Comparison of ENCODE assay signal across 18 cellular contexts in genomic region chr5:73858786-73859185, GRCh38.
DNase-seq lines count a peak whose midpoint lies in the region; ATAC-seq, FAIRE-seq and TF ChIP-seq lines count a peak whose summit lies in the region.
"Had no signal": no experiment of that assay in that cellular context is flagged by ENCODE, and none has a peak within 500 bp of the region (broad histone marks: within the 10 kb centered on the region; RNA-seq: fewer than 3 reads in every experiment).

No MANE protein-coding gene starts in this region.

- H3K4me1 Mint-ChIP-seq in activated CD4-positive, alpha-beta T cell treated with anti-CD3 and anti-CD28 coated beads for 36 hours: no peaks in the 10 kb centered on the region
- no peaks in the 10 kb centered on the region for H3K4me1 Mint-ChIP-seq in activated T-helper 2 cell treated with anti-CD3 and anti-CD28 coated beads, Interferon-gamma antibody, Interleukin-2, Interleukin-4, amounts not matched to agents 10 μg/mL and 5 μg/mL and 100 μg/mL, durations not matched to agents 14 hours and 24 hours and 36 hours (ENCODE audit: low read depth)
- H3K4me1 Mint-ChIP-seq: CD4-positive, CD25-positive, alpha-beta regulatory T cell; H9 had no signal

- ATAC-seq in HepG2 (no peak), right cardiac atrium (no peak)
- ATAC-seq in activated CD4-positive, alpha-beta T cell treated with anti-CD3 and anti-CD28 coated beads for 36 hours: no peak

- no peaks in the 10 kb centered on the region for H3K9me3 Mint-ChIP-seq in activated CD4-positive, alpha-beta T cell treated with anti-CD3 and anti-CD28 coated beads for 36 hours (ENCODE audit: low read depth)
- no peaks in the 10 kb centered on the region for H3K9me3 Mint-ChIP-seq in activated T-helper 2 cell treated with anti-CD3 and anti-CD28 coated beads, Interferon-gamma antibody, Interleukin-2, Interleukin-4, amounts not matched to agents 10 μg/mL and 5 μg/mL and 100 μg/mL, durations not matched to agents 14 hours and 24 hours and 36 hours
- H3K9me3 Mint-ChIP-seq: H9 had no signal

- CTCF ChIA-PET in HepG2 (lab: Yijun Ruan, JAX; ENCODE audit: low intra/inter-chr PET ratio, low total read pairs): no interaction called here
- CTCF ChIA-PET in activated CD4-positive, alpha-beta T cell treated with anti-CD3 and anti-CD28 coated beads for 36 hours (lab: Charles Lee): interaction anchor here (0.8 kb wide), 1 partner anchor 33 kb away, joined by 4 read pairs; no protein-coding TSS in a partner anchor

- FAIRE-seq in HepG2 (lab: Jason Lieb, UNC): no peak
- FAIRE-seq: A204.1 had no signal

- TF ChIP-seq RAD21 in HepG2 (CRISPR knock-in tag; IDR thresholded peaks at IDR 0.05): no peak

- H3K27ac ChIP-seq in HepG2 (ENCODE audit: extremely low read length, insufficient read depth, low read length) (peak overlapping the region; percentile 67), right cardiac atrium (ENCODE audit: low read length) (no peak overlapping the region)

- H3K36me3 ChIP-seq in HepG2 (replicated peaks in 1 of 2; ENCODE audit: control insufficient read depth in 1 of 2, insufficient read depth in 2 of 2, low read length in 2 of 2): peaks cover 20 to 50% of the 10 kb centered on the region in 2 experiments

- H3K4me3 ChIP-seq in AG10803 (ENCODE audit: low read length): no peak overlapping the region
- H3K4me3 ChIP-seq in HepG2 (replicated peaks in 1 of 3; ENCODE audit: insufficient read depth in 1 of 3, low read depth in 2 of 3, low read length in 3 of 3): no peak overlapping the region
- H3K4me3 ChIP-seq in right cardiac atrium (ENCODE audit: low read length): no peak overlapping the region

- H3K4me1 ChIP-seq in HepG2 (ENCODE audit: insufficient read depth, low read length): peaks cover 70% of the 10 kb centered on the region
- H3K4me1 ChIP-seq in right cardiac atrium (ENCODE audit: control insufficient read depth, insufficient read depth, low read length): peaks cover 10% of the 10 kb centered on the region

- BruUV-seq in HepG2 (replicated peaks; lab: Mats Ljungman, UMichigan): no TSS peak

- H3K4me2 ChIP-seq in HepG2 (ENCODE audit: low read depth, low read length): no peak overlapping the region

- no peak overlapping the region for H3K4me3 Mint-ChIP-seq in activated CD4-positive, alpha-beta T cell treated with anti-CD3 and anti-CD28 coated beads for 36 hours
- H3K4me3 Mint-ChIP-seq in activated T-helper 2 cell treated with anti-CD3 and anti-CD28 coated beads, Interferon-gamma antibody, Interleukin-2, Interleukin-4, amounts not matched to agents 10 μg/mL and 5 μg/mL and 100 μg/mL, durations not matched to agents 14 hours and 24 hours and 36 hours (ENCODE audit: low read depth): no peak overlapping the region
- H3K4me3 Mint-ChIP-seq: CD4-positive, CD25-positive, alpha-beta regulatory T cell; H9 had no signal

- H3K27ac Mint-ChIP-seq in activated CD4-positive, alpha-beta T cell treated with anti-CD3 and anti-CD28 coated beads for 36 hours: no peak overlapping the region
- H3K27ac Mint-ChIP-seq in activated T-helper 2 cell treated with anti-CD3 and anti-CD28 coated beads, Interferon-gamma antibody, Interleukin-2, Interleukin-4, amounts not matched to agents 10 μg/mL and 5 μg/mL and 100 μg/mL, durations not matched to agents 14 hours and 24 hours and 36 hours: no peak overlapping the region
- H3K27ac Mint-ChIP-seq: CD4-positive, CD25-positive, alpha-beta regulatory T cell had no signal

- H3K27me3 ChIP-seq in HepG2 (ENCODE audit: control insufficient read depth in 1 of 2, insufficient read depth in 2 of 2, low read length in 2 of 2): no peaks in the 10 kb centered on the region
- H3K27me3 ChIP-seq in right cardiac atrium (ENCODE audit: control insufficient read depth, insufficient read depth): no peaks in the 10 kb centered on the region

- no peak overlapping the region for H2AFZ ChIP-seq in HepG2 (ENCODE audit: low read length)

- no peak for TF ChIP-seq POLR2A in HepG2 (IDR thresholded peaks at IDR 0.05; ENCODE audit: insufficient read depth in 1 of 2, low read depth in 2 of 2, low read length in 2 of 2)

- WGBS in HepG2 (ENCODE audit: low lambda C conversion rate): 91% methylated on average over 3 of the region's 3 CpGs
- 88% methylated on average over 3 of the region's 3 CpGs for WGBS in right cardiac atrium

- no peaks in the 10 kb centered on the region for H3K79me2 ChIP-seq in HepG2 (ENCODE audit: insufficient read depth, low read length)

- no peak for TF ChIP-seq CTCF in AG10803 (conservative IDR thresholded peaks at IDR 0.05; ENCODE audit: low read length)
- TF ChIP-seq CTCF in HepG2 (CRISPR knock-in tag; IDR thresholded peaks at IDR 0.05): no peak

- no peaks in the 10 kb centered on the region for H3K36me3 Mint-ChIP-seq in activated CD4-positive, alpha-beta T cell treated with anti-CD3 and anti-CD28 coated beads for 36 hours (ENCODE audit: low read depth)
- no peaks in the 10 kb centered on the region for H3K36me3 Mint-ChIP-seq in activated T-helper 2 cell treated with anti-CD3 and anti-CD28 coated beads, Interferon-gamma antibody, Interleukin-2, Interleukin-4, amounts not matched to agents 10 μg/mL and 5 μg/mL and 100 μg/mL, durations not matched to agents 14 hours and 24 hours and 36 hours (ENCODE audit: low read depth)
- H3K36me3 Mint-ChIP-seq: CD4-positive, CD25-positive, alpha-beta regulatory T cell had no signal

- in situ Hi-C loops in HepG2 (cut with HindIII; ENCODE audit: extremely low pct_ligation_motif_present, low pct_unique_long_range_greater_than_20kb): no loop called here

- 0 out of 2 replicates have a peak overlapping the region, but pooled peaks have one; percentile 12 for H3K9ac ChIP-seq in HepG2 (ENCODE audit: insufficient read depth, low read depth, low read length)

- no peaks in the 10 kb centered on the region for H3K9me3 ChIP-seq in HepG2 (ENCODE audit: low read length)
- no peaks in the 10 kb centered on the region for H3K9me3 ChIP-seq in right cardiac atrium (ENCODE audit: control insufficient read depth, low read length)

- H3K27me3 Mint-ChIP-seq in activated CD4-positive, alpha-beta T cell treated with anti-CD3 and anti-CD28 coated beads for 36 hours: peaks cover 27% of the 10 kb centered on the region
- H3K27me3 Mint-ChIP-seq in activated T-helper 2 cell treated with anti-CD3 and anti-CD28 coated beads, Interferon-gamma antibody, Interleukin-2, Interleukin-4, amounts not matched to agents 10 μg/mL and 5 μg/mL and 100 μg/mL, durations not matched to agents 14 hours and 24 hours and 36 hours (ENCODE audit: low read depth): peaks cover 26% of the 10 kb centered on the region

- DNase-seq in AG10803 (ENCODE audit: low read depth): peak; percentile 21
- peak; percentile 6 for DNase-seq in EL
- DNase-seq in amniotic epithelial cell (ENCODE audit: low read depth): peak; percentile 65
- no peak for DNase-seq in HepG2 (ENCODE audit: low spot score)
- no peak for DNase-seq in activated CD4-positive, alpha-beta T cell treated with anti-CD3 and anti-CD28 coated beads for 36 hours
- DNase-seq in activated T-helper 2 cell treated with anti-CD3 and anti-CD28 coated beads, Interferon-gamma antibody, Interleukin-2, Interleukin-4, amounts not matched to agents 10 μg/mL and 5 μg/mL and 100 μg/mL, durations not matched to agents 14 hours and 24 hours and 36 hours (ENCODE audit: low spot score): no peak
- DNase-seq in islet precursor cell: no peak
- no peak for DNase-seq in right cardiac atrium
- DNase-seq: CD4-positive, CD25-positive, alpha-beta regulatory T cell; H9; NCI-H1417 treated with DMSO at 0.1 percent for 48 hours; NCI-H2029; NCI-H2171 treated with DMSO at 0.1 percent for 48 hours; NCI-H748 treated with DMSO at 0.1 percent for 48 hours; OCI-M1; RPMI8226; SIG-M5 had no signal

- TF ChIP-seq EP300 in HepG2 (IDR thresholded peaks at IDR 0.05; ENCODE audit: low read depth in 2 of 2, low read length in 2 of 2): no peak
- TF ChIP-seq EP300 in HepG2 (CRISPR knock-in tag; IDR thresholded peaks at IDR 0.05; ENCODE audit: borderline replicate concordance): no peak

- no peaks in the 10 kb centered on the region for H4K20me1 ChIP-seq in HepG2 (ENCODE audit: insufficient read depth, low read length)

- intact Hi-C loops in HepG2 (cut with micrococcal nuclease; ENCODE audit: unreplicated experiment): loop anchor here (2.0 to 5.0 kb wide), 2 partner anchors 14 to 36 kb away; no protein-coding TSS in a partner anchor
- intact Hi-C loops in activated CD4-positive, alpha-beta T cell treated with anti-CD3 and anti-CD28 coated beads for 36 hours (cut with DNase I, micrococcal nuclease): no loop called here
- intact Hi-C loops in activated T-helper 2 cell treated with anti-CD3 and anti-CD28 coated beads, Interferon-gamma antibody, Interleukin-2, Interleukin-4, amounts not matched to agents 10 μg/mL and 5 μg/mL and 100 μg/mL, durations not matched to agents 14 hours and 24 hours and 36 hours (cut with micrococcal nuclease): no loop called here
- intact Hi-C loops in right cardiac atrium (cut with DNase I): no loop called here

- POLR2A ChIA-PET in HepG2 (lab: Yijun Ruan, JAX): no interaction called here
- POLR2A ChIA-PET in activated CD4-positive, alpha-beta T cell treated with anti-CD3 and anti-CD28 coated beads for 36 hours (lab: Charles Lee): no interaction called here

TF ChIP-seq in HepG2, 621 proteins besides CTCF, POLR2A, EP300 and RAD21:
- TF ChIP-seq ZNF468 (CRISPR knock-in tag; IDR thresholded peaks at IDR 0.05) (0 out of 2 replicates have a peak, but pooled peaks have one; percentile 32), ZKSCAN5 (CRISPR knock-in tag; IDR thresholded peaks at IDR 0.05) (no peak)

Comparison
In these comparisons a context has a peak if more than half of its experiments do, and no peak if none do; other contexts are left out.
1. DNase-seq: peak in AG10803 (single experiment), EL (single experiment) and amniotic epithelial cell (single experiment); none in HepG2 (single experiment), activated CD4-positive, alpha-beta T cell treated with anti-CD3 and anti-CD28 coated beads for 36 hours (single experiment), activated T-helper 2 cell treated with anti-CD3 and anti-CD28 coated beads, Interferon-gamma antibody, Interleukin-2, Interleukin-4, amounts not matched to agents 10 μg/mL and 5 μg/mL and 100 μg/mL, durations not matched to agents 14 hours and 24 hours and 36 hours (single experiment), islet precursor cell (single experiment) and right cardiac atrium (0 of 3).